Comparison of ENCODE assay signal across 19 cellular contexts in genomic region chr5:151476054-151476453, GRCh38.
"Had no signal": no experiment of that assay in that cellular context is flagged by ENCODE, and none has a peak within 500 bp of the region (broad histone marks: within the 10 kb centered on the region; RNA-seq: fewer than 3 reads in every experiment).

No MANE protein-coding gene starts in this region.

- DNase-seq: cortex of kidney; effector CD8-positive, alpha-beta T cell; foreskin melanocyte; heart right ventricle; hypothalamus; kidney glomerular epithelial cell; mesendoderm; naive B cell; posterior cingulate gyrus; sigmoid colon; stimulated activated CD4-positive, alpha-beta T cell treated with anti-CD3 and anti-CD28 coated beads, Interleukin-2, amount 100 ng/mL, for 24 hours; stimulated activated naive CD4-positive, alpha-beta T cell; stomach; trophoblast cell had no signal

- H3K4me1 ChIP-seq: right atrium auricular region had no signal

- H3K4me1 Mint-ChIP-seq: naive B cell had no signal

- H3K4me3 ChIP-seq: dorsolateral prefrontal cortex, heart right ventricle, right atrium auricular region, sigmoid colon, skin epidermis, stomach, thoracic aorta had no signal

- H3K4me3 Mint-ChIP-seq: naive B cell, nephron had no signal

- ATAC-seq: heart right ventricle had no signal

- H3K27me3 ChIP-seq: dorsolateral prefrontal cortex, heart right ventricle, right atrium auricular region, sigmoid colon, stomach had no signal

- H3K9me3 ChIP-seq: heart right ventricle, right atrium auricular region, sigmoid colon, stomach, thoracic aorta had no signal

- H3K27me3 Mint-ChIP-seq: naive B cell had no signal

- H3K9me3 Mint-ChIP-seq: naive B cell, nephron had no signal

- H3K27ac ChIP-seq: heart right ventricle, right atrium auricular region, sigmoid colon, skin epidermis, stomach, thoracic aorta had no signal
